ENCODE assay signal across 13 cellular contexts in genomic region chr2:24493713-24494112, GRCh38. TPM values are rescaled to one million over a fixed set of nuclear protein-coding genes. Genes with fewer than 3 reads are reported as not detected.
DNase-seq lines count a peak whose midpoint lies in the region; ATAC-seq and TF ChIP-seq lines count a peak whose summit lies in the region.
"Had no signal": no experiment of that assay in that cellular context is flagged by ENCODE, and none has a peak within 500 bp of the region (broad histone marks: within the 10 kb centered on the region; RNA-seq: fewer than 3 reads in every experiment).

No MANE protein-coding gene starts in this region.

- no peak for TF ChIP-seq CTCF in DOHH2 (IDR thresholded peaks at IDR 0.05; ENCODE audit: low read depth, low read length, poor library complexity, severe bottlenecking)
- no peak for TF ChIP-seq CTCF in OCI-LY7 (conservative IDR thresholded peaks at IDR 0.05; ENCODE audit: low read length)
- TF ChIP-seq CTCF in osteoblast (IDR thresholded peaks at IDR 0.05; ENCODE audit: extremely low read depth, low read depth, low read length): no peak
- TF ChIP-seq CTCF in upper lobe of left lung (IDR thresholded peaks at IDR 0.05): no peak

- peak overlapping the region; percentile 74; the same call in 1 of the 2 replicates for H3K4me3 ChIP-seq in DOHH2 (ENCODE audit: low read length)
- H3K4me3 ChIP-seq in OCI-LY7 (ENCODE audit: low read depth, low read length, poor library complexity, severe bottlenecking): no peak overlapping the region
- H3K4me3 ChIP-seq in endocrine pancreas (ENCODE audit: control insufficient read depth, insufficient read depth, low read length): peak overlapping the region; percentile 86
- no peak overlapping the region for H3K4me3 ChIP-seq in osteoblast (ENCODE audit: insufficient read depth, low read length)
- peak overlapping the region in 1 of 4 donors; percentile 93 for H3K4me3 ChIP-seq in upper lobe of left lung
- H3K4me3 ChIP-seq: cardiac muscle cell had no signal

- H3K4me2 ChIP-seq in DOHH2 (ENCODE audit: low read length) (peak overlapping the region; percentile 73), OCI-LY7 (ENCODE audit: low read length) (no peak overlapping the region), osteoblast (ENCODE audit: insufficient read depth, low read length) (no peak overlapping the region)
- H3K4me2 ChIP-seq: KMS-11 had no signal

- intact Hi-C loops in OCI-LY7 (cut with micrococcal nuclease; ENCODE audit: unreplicated experiment): loop anchor here (5.0 to 10.0 kb wide), 2 partner anchors 299 to 549 kb away; partner anchors contain the start of genes CENPO, PTRHD1 and UBXN2A

- POLR2A ChIA-PET in OCI-LY7 (lab: Charles Lee): no interaction called here

- no peak for DNase-seq in OCI-LY7 (ENCODE audit: low spot score)
- DNase-seq in osteoblast (ENCODE audit: insufficient read length, low spot score, missing footprints): peak; percentile 45
- no peak for DNase-seq in inferior parietal cortex (ENCODE audit: extremely low spot score)
- DNase-seq in upper lobe of left lung: no peak
- no peak for DNase-seq in effector CD4-positive, alpha-beta T cell
- DNase-seq: activated CD4-positive, alpha-beta T cell treated with anti-CD3 and anti-CD28 coated beads, Interleukin-2, amount 50 U/mL, for 48 hours; NK-92 treated with Interleukin-12 subunit alpha and Interleukin-12 subunit beta, amount 100 ng/mL, for 24 hours; stimulated activated CD4-positive, alpha-beta T cell treated with anti-CD3 and anti-CD28 coated beads, Interleukin-4, amount 100 ng/mL, for 1 hour had no signal

- H3K9ac ChIP-seq in endocrine pancreas (ENCODE audit: control insufficient read depth, insufficient read depth, low read length): no peak overlapping the region
- H3K9ac ChIP-seq: KMS-11 had no signal

- ATAC-seq in upper lobe of left lung (ENCODE audit: low FRiP score in 2 of 2) (no peak), GM21786 (IDR thresholded peaks at IDR 0.05; ENCODE audit: unreplicated experiment) (no peak)

- H3K9me2 ChIP-seq in DOHH2 (replicated peaks; ENCODE audit: control insufficient read depth, low read length) (no peaks in the 10 kb centered on the region), OCI-LY7 (ENCODE audit: insufficient read depth, low read length) (no peaks in the 10 kb centered on the region)

- H3K79me2 ChIP-seq in DOHH2 (ENCODE audit: control insufficient read depth, low read length): peaks cover 20% of the 10 kb centered on the region
- H3K79me2 ChIP-seq in OCI-LY7 (ENCODE audit: insufficient read depth, low read depth, low read length): no peaks in the 10 kb centered on the region
- H3K79me2 ChIP-seq in osteoblast (ENCODE audit: insufficient read depth, low read length): peaks cover 46% of the 10 kb centered on the region

- H3K4me1 ChIP-seq in DOHH2 (ENCODE audit: control insufficient read depth, low read length) (peaks cover 32% of the 10 kb centered on the region), OCI-LY7 (ENCODE audit: insufficient read depth, low read length, poor library complexity, severe bottlenecking) (peaks cover 22% of the 10 kb centered on the region), endocrine pancreas (ENCODE audit: control insufficient read depth, insufficient read depth, low read length) (peaks cover 20% of the 10 kb centered on the region), osteoblast (ENCODE audit: insufficient read depth, low read length) (peaks cover 12% of the 10 kb centered on the region), upper lobe of left lung (peaks cover 29 to 50% (median 45%) of the 10 kb centered on the region in 4 donors)

- peaks cover 23% of the 10 kb centered on the region for H3F3A ChIP-seq in DOHH2 (ENCODE audit: control insufficient read depth, insufficient read depth)

- no peak for TF ChIP-seq EP300 in upper lobe of left lung (IDR thresholded peaks at IDR 0.05)

- BruUV-seq in OCI-LY7 (replicated peaks; lab: Mats Ljungman, UMichigan): TSS peak; percentile 35

- H3K27ac ChIP-seq in DOHH2 (ENCODE audit: low read depth, low read length) (no peak overlapping the region), OCI-LY7 (ENCODE audit: low read depth, low read length, poor library complexity, severe bottlenecking) (no peak overlapping the region), osteoblast (ENCODE audit: low read depth, low read length) (no peak overlapping the region), upper lobe of left lung (peak overlapping the region in 1 of 4 donors; percentile 97)
- H3K27ac ChIP-seq: cardiac muscle cell, KMS-11 had no signal

- CTCF ChIA-PET in OCI-LY7 (lab: Charles Lee; ENCODE audit: unreplicated experiment): no interaction called here

- H3K36me3 ChIP-seq in DOHH2 (ENCODE audit: control insufficient read depth, low read length): no peaks in the 10 kb centered on the region
- H3K36me3 ChIP-seq in OCI-LY7 (ENCODE audit: insufficient read depth, low read length): no peaks in the 10 kb centered on the region
- no peaks in the 10 kb centered on the region for H3K36me3 ChIP-seq in endocrine pancreas (ENCODE audit: control insufficient read depth, insufficient read depth, low read length)
- no peaks in the 10 kb centered on the region for H3K36me3 ChIP-seq in osteoblast (ENCODE audit: insufficient read depth, low read length)
- no peaks in the 10 kb centered on the region for H3K36me3 ChIP-seq in upper lobe of left lung
- H3K36me3 ChIP-seq: cardiac muscle cell had no signal

- no peak overlapping the region for H2AFZ ChIP-seq in OCI-LY7 (ENCODE audit: low read length)
- H2AFZ ChIP-seq in osteoblast (ENCODE audit: low read length): no peak overlapping the region

- H3K27me3 ChIP-seq in DOHH2 (ENCODE audit: control insufficient read depth, low read length): peaks cover 4% of the 10 kb centered on the region; the same call in 1 of the 2 replicates
- H3K27me3 ChIP-seq in endocrine pancreas (ENCODE audit: control insufficient read depth, insufficient read depth, low read length): no peaks in the 10 kb centered on the region
- peaks cover 8% of the 10 kb centered on the region for H3K27me3 ChIP-seq in osteoblast (ENCODE audit: insufficient read depth, low read length)
- no peaks in the 10 kb centered on the region for H3K27me3 ChIP-seq in upper lobe of left lung

- 33 to 47% methylated on average over 1 of the region's 1 CpG for WGBS in upper lobe of left lung, 2 donors

- H3K9me3 ChIP-seq in DOHH2 (ENCODE audit: control insufficient read depth, insufficient read depth, low read length) (no peaks in the 10 kb centered on the region), OCI-LY7 (ENCODE audit: low read length) (no peaks in the 10 kb centered on the region), endocrine pancreas (ENCODE audit: control insufficient read depth, low read length) (no peaks in the 10 kb centered on the region), osteoblast (ENCODE audit: low read depth, low read length) (no peaks in the 10 kb centered on the region), upper lobe of left lung (no peaks in the 10 kb centered on the region)

- no peaks in the 10 kb centered on the region for H4K20me1 ChIP-seq in DOHH2 (ENCODE audit: control insufficient read depth, insufficient read depth, low read depth, low read length)
- no peaks in the 10 kb centered on the region for H4K20me1 ChIP-seq in OCI-LY7 (ENCODE audit: insufficient read depth, low read length)
- peaks cover 27% of the 10 kb centered on the region for H4K20me1 ChIP-seq in osteoblast (ENCODE audit: insufficient read depth, low read length)

- TF ChIP-seq POLR2A in upper lobe of left lung (IDR thresholded peaks at IDR 0.05): no peak

RNA-seq across cellular contexts. Expression of gene NCOA1, which starts 2.7 kb away (rescaled TPM):
- 4.3 and 6.1 TPM in 2 replicates for total RNA-seq in OCI-LY7 (2014; rRNA removed; shearing (Covaris generic))
- total RNA-seq in OCI-LY7 (2022) (12.1 and 17.5 TPM in 2 replicates), osteoblast (23.2 and 25.0 TPM in 2 replicates), upper lobe of left lung (10 to 100 TPM; 38.3 to 68.1 (median 42.5) TPM)

Comparison
In these comparisons a context has a peak if more than half of its experiments do, and no peak if none do; other contexts are left out.
1. H3K4me3 ChIP-seq: peak in DOHH2 (single experiment) and endocrine pancreas (single experiment); none in OCI-LY7 (single experiment) and osteoblast (single experiment).